In genomic region chr2:217085543-217085942, GRCh38 we compare ENCODE assay signal across 17 cellular contexts.
DNase-seq lines count a peak whose midpoint lies in the region; ATAC-seq and TF ChIP-seq lines count a peak whose summit lies in the region.
"Had no signal": no experiment of that assay in that cellular context is flagged by ENCODE, and none has a peak within 500 bp of the region (broad histone marks: within the 10 kb centered on the region; RNA-seq: fewer than 3 reads in every experiment).

No MANE protein-coding gene starts in this region.

- TF ChIP-seq CTCF in GM12872 (IDR thresholded peaks at IDR 0.05; ENCODE audit: insufficient read depth, low read depth, low read length): 0 out of 3 replicates have a peak, but pooled peaks have one; percentile 4

- intact Hi-C loops in left ventricle myocardium superior (cut with micrococcal nuclease): no loop called here

- DNase-seq in AG08396 (ENCODE audit: low spot score) (peak; percentile 43), kidney glomerular epithelial cell (lab: John Stamatoyannopoulos, UW) (peak; percentile 52), COLO829 (ENCODE audit: low spot score) (no peak), left ventricle myocardium superior (no peak)
- no peak for DNase-seq in T-helper 2 cell treated with Interferon-gamma antibody and Interleukin-4, amounts not matched to agents 5 μg/mL and 100 μg/mL, for 36 hours (ENCODE audit: low spot score)
- DNase-seq: activated B cell treated with CpG ODN at 0.5 μM for 24 hours, C1 segment of cervical spinal cord, DND-41, mucosa of descending colon, NCI-H446, SW 1271, upper lobe of left lung had no signal

- H3K27me3 Mint-ChIP-seq in activated naive CD8-positive, alpha-beta T cell: peaks cover 2% of the 10 kb centered on the region
- H3K27me3 Mint-ChIP-seq in T-helper 2 cell treated with Interferon-gamma antibody and Interleukin-4, amounts not matched to agents 5 μg/mL and 100 μg/mL, for 36 hours (ENCODE audit: low read depth): peaks cover 12% of the 10 kb centered on the region
- H3K27me3 Mint-ChIP-seq: activated B cell treated with CpG ODN at 0.5 μM for 24 hours had no signal

- no peaks in the 10 kb centered on the region for H3K9me3 Mint-ChIP-seq in activated naive CD8-positive, alpha-beta T cell (ENCODE audit: low read depth)
- H3K9me3 Mint-ChIP-seq in T-helper 2 cell treated with Interferon-gamma antibody and Interleukin-4, amounts not matched to agents 5 μg/mL and 100 μg/mL, for 36 hours: no peaks in the 10 kb centered on the region
- H3K9me3 Mint-ChIP-seq: activated B cell treated with CpG ODN at 0.5 μM for 24 hours had no signal

- H3K36me3 Mint-ChIP-seq in activated naive CD8-positive, alpha-beta T cell: no peaks in the 10 kb centered on the region
- no peaks in the 10 kb centered on the region for H3K36me3 Mint-ChIP-seq in T-helper 2 cell treated with Interferon-gamma antibody and Interleukin-4, amounts not matched to agents 5 μg/mL and 100 μg/mL, for 36 hours (ENCODE audit: low read depth)

- peaks cover 26% of the 10 kb centered on the region for H3K4me1 Mint-ChIP-seq in activated naive CD8-positive, alpha-beta T cell (ENCODE audit: low read depth)
- H3K4me1 Mint-ChIP-seq in T-helper 2 cell treated with Interferon-gamma antibody and Interleukin-4, amounts not matched to agents 5 μg/mL and 100 μg/mL, for 36 hours (ENCODE audit: low read depth): peaks cover 10% of the 10 kb centered on the region

- H3K4me3 Mint-ChIP-seq in activated naive CD8-positive, alpha-beta T cell: peak overlapping the region; percentile 9
- no peak overlapping the region for H3K4me3 Mint-ChIP-seq in T-helper 2 cell treated with Interferon-gamma antibody and Interleukin-4, amounts not matched to agents 5 μg/mL and 100 μg/mL, for 36 hours
- H3K4me3 Mint-ChIP-seq: activated B cell treated with CpG ODN at 0.5 μM for 24 hours had no signal

- peak overlapping the region; percentile 81 for H3K27ac Mint-ChIP-seq in activated naive CD8-positive, alpha-beta T cell
- H3K27ac Mint-ChIP-seq in T-helper 2 cell treated with Interferon-gamma antibody and Interleukin-4, amounts not matched to agents 5 μg/mL and 100 μg/mL, for 36 hours: no peak overlapping the region
- H3K27ac Mint-ChIP-seq: activated B cell treated with CpG ODN at 0.5 μM for 24 hours, progenitor cell of endocrine pancreas had no signal

- ATAC-seq in GM19467 (IDR thresholded peaks at IDR 0.05; ENCODE audit: unreplicated experiment) (no peak), left ventricle myocardium superior (no peak)
- ATAC-seq: mucosa of descending colon, PC-3 had no signal

Comparison
In these comparisons a context has a peak if more than half of its experiments do, and no peak if none do; other contexts are left out.
1. DNase-seq: peak in AG08396 (single experiment) and kidney glomerular epithelial cell (single experiment); none in T-helper 2 cell treated with Interferon-gamma antibody and Interleukin-4, amounts not matched to agents 5 μg/mL and 100 μg/mL, for 36 hours (single experiment), COLO829 (single experiment) and left ventricle myocardium superior (single experiment).